8 cellular contexts compared by ENCODE assay signal in genomic region chr15:76903251-76903681, GRCh38. TPM values are rescaled to one million over a fixed set of nuclear protein-coding genes. Genes with fewer than 3 reads are reported as not detected.
DNase-seq lines count a peak whose midpoint lies in the region; ATAC-seq and TF ChIP-seq lines count a peak whose summit lies in the region.

No MANE protein-coding gene starts in this region.

- no peaks in the 10 kb centered on the region for H3K9me3 Mint-ChIP-seq in activated T-helper 2 cell treated with anti-CD3 and anti-CD28 coated beads, Interferon-gamma antibody, Interleukin-2, Interleukin-4, amounts not matched to agents 10 μg/mL and 5 μg/mL and 100 μg/mL, durations not matched to agents 14 hours and 24 hours and 36 hours

- H3K79me2 ChIP-seq in MM.1S (ENCODE audit: low read length): peaks cover 16% of the 10 kb centered on the region

- H3K4me3 ChIP-seq in cardiac muscle cell (no peak overlapping the region), MM.1S (ENCODE audit: low read length) (no peak overlapping the region; the same call in 1 of the 2 replicates), left lung (peak overlapping the region in 1 of 2 donors; percentile 1), colonic mucosa (no peak overlapping the region)

- H3K9me2 ChIP-seq in MM.1S (replicated peaks; ENCODE audit: insufficient read depth, low read length): no peaks in the 10 kb centered on the region

- H3K36me3 ChIP-seq in cardiac muscle cell (no peaks in the 10 kb centered on the region), MM.1S (replicated peaks; ENCODE audit: insufficient read depth, low read length) (no peaks in the 10 kb centered on the region), left lung (no peaks in the 10 kb centered on the region), colonic mucosa (no peaks in the 10 kb centered on the region)

- H2AFZ ChIP-seq in MM.1S (ENCODE audit: low read length): no peak overlapping the region

- H3K9me3 ChIP-seq in cardiac muscle cell (ENCODE audit: low read depth) (no peaks in the 10 kb centered on the region), MM.1S (replicated peaks; ENCODE audit: insufficient read depth, low read length) (no peaks in the 10 kb centered on the region), left lung (no peaks in the 10 kb centered on the region), colonic mucosa (no peaks in the 10 kb centered on the region)

- ATAC-seq in left lung: peak; percentile 2

- H3K27me3 Mint-ChIP-seq in activated T-helper 2 cell treated with anti-CD3 and anti-CD28 coated beads, Interferon-gamma antibody, Interleukin-2, Interleukin-4, amounts not matched to agents 10 μg/mL and 5 μg/mL and 100 μg/mL, durations not matched to agents 14 hours and 24 hours and 36 hours (ENCODE audit: low read depth): peaks cover 5% of the 10 kb centered on the region

- DNase-seq in cardiac muscle cell (ENCODE audit: low read depth in 1 of 2, low spot score in 1 of 2): peak; percentile 4 to 46
- no peak for DNase-seq in cardiac septum (ENCODE audit: low spot score)
- DNase-seq in MM.1S: peak; percentile 26
- no peak for DNase-seq in activated T-helper 2 cell treated with anti-CD3 and anti-CD28 coated beads, Interferon-gamma antibody, Interleukin-2, Interleukin-4, amounts not matched to agents 10 μg/mL and 5 μg/mL and 100 μg/mL, durations not matched to agents 14 hours and 24 hours and 36 hours (ENCODE audit: low spot score)
- DNase-seq in left lung: no peak
- no peak for DNase-seq in HuH-7.5 (ENCODE audit: low spot score)
- no peak for DNase-seq in NCI-H1048 (lab: John Stamatoyannopoulos, UW)
- no peak for DNase-seq in colonic mucosa

- H3K4me1 ChIP-seq in cardiac muscle cell (ENCODE audit: low read depth): peaks cover 18% of the 10 kb centered on the region
- H3K4me1 ChIP-seq in MM.1S (ENCODE audit: low read length): peaks cover 21% of the 10 kb centered on the region
- H3K4me1 ChIP-seq in left lung: peaks cover 15 to 32% of the 10 kb centered on the region in 2 donors
- H3K4me1 ChIP-seq in colonic mucosa: no peaks in the 10 kb centered on the region

- no peaks in the 10 kb centered on the region for H3K27me3 ChIP-seq in cardiac muscle cell
- no peaks in the 10 kb centered on the region; the same call in 1 of the 2 replicates for H3K27me3 ChIP-seq in MM.1S (replicated peaks; ENCODE audit: insufficient read depth, low read length)
- H3K27me3 ChIP-seq in left lung: no peaks in the 10 kb centered on the region
- no peaks in the 10 kb centered on the region for H3K27me3 ChIP-seq in colonic mucosa

- peak overlapping the region; percentile 87 for H3K4me2 ChIP-seq in MM.1S (ENCODE audit: low read depth, low read length)

- peaks cover 5% of the 10 kb centered on the region for H3K36me3 Mint-ChIP-seq in activated T-helper 2 cell treated with anti-CD3 and anti-CD28 coated beads, Interferon-gamma antibody, Interleukin-2, Interleukin-4, amounts not matched to agents 10 μg/mL and 5 μg/mL and 100 μg/mL, durations not matched to agents 14 hours and 24 hours and 36 hours (ENCODE audit: low read depth)

- no peak overlapping the region for H3K27ac Mint-ChIP-seq in activated T-helper 2 cell treated with anti-CD3 and anti-CD28 coated beads, Interferon-gamma antibody, Interleukin-2, Interleukin-4, amounts not matched to agents 10 μg/mL and 5 μg/mL and 100 μg/mL, durations not matched to agents 14 hours and 24 hours and 36 hours

- H3K4me3 Mint-ChIP-seq in activated T-helper 2 cell treated with anti-CD3 and anti-CD28 coated beads, Interferon-gamma antibody, Interleukin-2, Interleukin-4, amounts not matched to agents 10 μg/mL and 5 μg/mL and 100 μg/mL, durations not matched to agents 14 hours and 24 hours and 36 hours (ENCODE audit: low read depth): peak overlapping the region; percentile 61

- TF ChIP-seq CTCF in cardiac muscle cell (IDR thresholded peaks at IDR 0.05; ENCODE audit: low read depth, low read length) (peak; percentile 29), MM.1S (IDR thresholded peaks at IDR 0.05; ENCODE audit: low read length) (peak; percentile 59), left lung (IDR thresholded peaks at IDR 0.05) (no peak), colonic mucosa (IDR thresholded peaks at IDR 0.05) (no peak)

- H3F3A ChIP-seq in MM.1S (ENCODE audit: insufficient read depth, low read length): no peaks in the 10 kb centered on the region; the same call in 1 of the 2 replicates

- H3K4me1 Mint-ChIP-seq in activated T-helper 2 cell treated with anti-CD3 and anti-CD28 coated beads, Interferon-gamma antibody, Interleukin-2, Interleukin-4, amounts not matched to agents 10 μg/mL and 5 μg/mL and 100 μg/mL, durations not matched to agents 14 hours and 24 hours and 36 hours (ENCODE audit: low read depth): peaks cover 25% of the 10 kb centered on the region

- H3K27ac ChIP-seq in cardiac muscle cell (no peak overlapping the region), MM.1S (ENCODE audit: low read length) (no peak overlapping the region), left lung (peak overlapping the region; percentile 73 to 87), colonic mucosa (no peak overlapping the region)

- intact Hi-C loops in cardiac septum (cut with DNase I): no loop called here
- intact Hi-C loops in activated T-helper 2 cell treated with anti-CD3 and anti-CD28 coated beads, Interferon-gamma antibody, Interleukin-2, Interleukin-4, amounts not matched to agents 10 μg/mL and 5 μg/mL and 100 μg/mL, durations not matched to agents 14 hours and 24 hours and 36 hours (cut with micrococcal nuclease): loop anchor here (10.0 kb wide), 1 partner anchor 122 kb away; no protein-coding TSS in a partner anchor
- intact Hi-C loops in left lung (cut with DNase I): no loop called here
- intact Hi-C loops in colonic mucosa (cut with DNase I): no loop called here

- H4K20me1 ChIP-seq in MM.1S (ENCODE audit: insufficient read depth, low read length): no peaks in the 10 kb centered on the region

- H3K9ac ChIP-seq in MM.1S (ENCODE audit: low read length): no peak overlapping the region
- no peak overlapping the region for H3K9ac ChIP-seq in colonic mucosa (ENCODE audit: low read depth in 2 of 2, low read length in 2 of 2)

RNA-seq across cellular contexts. Expression of gene SCAPER, which starts 1.9 kb away (rescaled TPM):
- total RNA-seq in cardiac muscle cell (17.9 and 27.0 TPM in 2 replicates), cardiac septum (31.9 TPM), left lung (10 to 100 TPM; 26.7 to 27.9 TPM), colonic mucosa (10 to 100 TPM; 15.2 to 17.8 TPM)
- 35.7 and 36.8 TPM in 2 replicates for polyA plus RNA-seq in cardiac muscle cell
- 22.8 and 24.7 TPM in 2 replicates for total RNA-seq in activated T-helper 2 cell treated with anti-CD3 and anti-CD28 coated beads, Interferon-gamma antibody, Interleukin-2, Interleukin-4, amounts not matched to agents 10 μg/mL and 5 μg/mL and 100 μg/mL, durations not matched to agents 14 hours and 24 hours and 36 hours

RNA-seq across cellular contexts. Expression of gene RCN2, which starts 28.3 kb away (rescaled TPM):
- total RNA-seq in cardiac muscle cell (68.4 and 73.4 TPM in 2 replicates), cardiac septum (30.3 TPM), left lung (10 to 100 TPM; 42.3 to 73.8 TPM), colonic mucosa (10 to 100 TPM; 34.0 to 42.6 TPM)
- polyA plus RNA-seq in cardiac muscle cell: 150 and 160 TPM in 2 replicates
- 35.7 and 36.1 TPM in 2 replicates for total RNA-seq in activated T-helper 2 cell treated with anti-CD3 and anti-CD28 coated beads, Interferon-gamma antibody, Interleukin-2, Interleukin-4, amounts not matched to agents 10 μg/mL and 5 μg/mL and 100 μg/mL, durations not matched to agents 14 hours and 24 hours and 36 hours

Comparison
In these comparisons a context has a peak if more than half of its experiments do, and no peak if none do; other contexts are left out.
1. DNase-seq: peak in cardiac muscle cell (2 of 2) and MM.1S (single experiment); none in cardiac septum (single experiment), activated T-helper 2 cell treated with anti-CD3 and anti-CD28 coated beads, Interferon-gamma antibody, Interleukin-2, Interleukin-4, amounts not matched to agents 10 μg/mL and 5 μg/mL and 100 μg/mL, durations not matched to agents 14 hours and 24 hours and 36 hours (single experiment), left lung (0 of 2), HuH-7.5 (single experiment), NCI-H1048 (single experiment) and colonic mucosa (single experiment).
2. H3K27ac ChIP-seq: peak in left lung (2 of 2); none in cardiac muscle cell (single experiment), MM.1S (single experiment) and colonic mucosa (single experiment).
3. CTCF ChIP-seq: peak in cardiac muscle cell (single experiment) and MM.1S (single experiment); none in left lung (0 of 2) and colonic mucosa (single experiment).